Comparison of ENCODE assay signal across 2 cellular contexts in genomic region chr3:48472673-48472922, GRCh38.
TF ChIP-seq lines count a peak whose summit lies in the region.

No MANE protein-coding gene starts in this region.

TF ChIP-seq in A549, 52 proteins besides CTCF, POLR2A, EP300 and RAD21 (continued from another document):
- TF ChIP-seq REST (IDR thresholded peaks at IDR 0.05) (no peak), CBX2 (IDR thresholded peaks at IDR 0.05; ENCODE audit: borderline replicate concordance, low read depth) (no peak), PBX3 (IDR thresholded peaks at IDR 0.05) (no peak), RARB (CRISPR knock-in tag; IDR thresholded peaks at IDR 0.05) (no peak), HOXB5 (CRISPR knock-in tag; IDR thresholded peaks at IDR 0.05) (no peak), JUN (IDR thresholded peaks at IDR 0.05) (no peak), NFE2L2 (conservative IDR thresholded peaks at IDR 0.05; ENCODE audit: low read length) (no peak), CEBPB (IDR thresholded peaks at IDR 0.05) (no peak), MAZ (IDR thresholded peaks at IDR 0.05; ENCODE audit: borderline replicate concordance, low read depth, low read length) (no peak), HOXA7 (CRISPR knock-in tag; IDR thresholded peaks at IDR 0.05) (no peak), HOXB13 (CRISPR knock-in tag; IDR thresholded peaks at IDR 0.05; ENCODE audit: low read depth) (no peak), ZC3H11A (IDR thresholded peaks at IDR 0.05) (no peak), HDAC2 (IDR thresholded peaks at IDR 0.05) (no peak), ELK1 (IDR thresholded peaks at IDR 0.05; ENCODE audit: low read depth, low read length) (no peak), ZNF302 (CRISPR knock-in tag; IDR thresholded peaks at IDR 0.05) (no peak), USF2 (IDR thresholded peaks at IDR 0.05) (no peak), BHLHE40 (IDR thresholded peaks at IDR 0.05; ENCODE audit: low read depth, low read length) (no peak), SREBF2 (IDR thresholded peaks at IDR 0.05) (no peak)
TF ChIP-seq in A549: peak in this region for 0.

TF ChIP-seq in WTC11, 78 proteins besides CTCF, POLR2A, EP300 and RAD21 (continued from another document):
- TF ChIP-seq ZNF425 (CRISPR knock-in tag; conservative IDR thresholded peaks at IDR 0.05) (no peak), AR (CRISPR knock-in tag; IDR thresholded peaks at IDR 0.05) (no peak), E2F4 (CRISPR knock-in tag; IDR thresholded peaks at IDR 0.05; ENCODE audit: borderline replicate concordance, low read depth) (no peak), RORB (CRISPR knock-in tag; IDR thresholded peaks at IDR 0.05) (no peak), NFATC4 (CRISPR knock-in tag; IDR thresholded peaks at IDR 0.05) (no peak), ATF1 (CRISPR knock-in tag; IDR thresholded peaks at IDR 0.05) (no peak), PRRX2 (CRISPR knock-in tag; IDR thresholded peaks at IDR 0.05) (no peak), TEAD4 (CRISPR knock-in tag; IDR thresholded peaks at IDR 0.05) (no peak), ZNF396 (CRISPR knock-in tag; IDR thresholded peaks at IDR 0.05; ENCODE audit: borderline replicate concordance) (no peak), HMGXB4 (CRISPR knock-in tag; IDR thresholded peaks at IDR 0.05) (no peak)
